In genomic region chr10:71978476-71978875, GRCh38 we compare ENCODE assay signal across 14 cellular contexts.
DNase-seq lines count a peak whose midpoint lies in the region; ATAC-seq and TF ChIP-seq lines count a peak whose summit lies in the region.
"Had no signal": no experiment of that assay in that cellular context is flagged by ENCODE, and none has a peak within 500 bp of the region (broad histone marks: within the 10 kb centered on the region; RNA-seq: fewer than 3 reads in every experiment).

No MANE protein-coding gene starts in this region.

- no peak overlapping the region for H3K4me3 ChIP-seq in astrocyte of the cerebellum (ENCODE audit: low read depth, low read length)
- H3K4me3 ChIP-seq: A549, lower lobe of right lung, Peyer's patch, skin epidermis had no signal

- H3K27ac ChIP-seq in layer of hippocampus (ENCODE audit: low read depth, low read length) (peak overlapping the region; percentile 96), substantia nigra (ENCODE audit: low read depth, low read length, poor library complexity, severe bottlenecking) (peak overlapping the region; percentile 97)
- H3K27ac ChIP-seq: lower lobe of right lung, Peyer's patch had no signal

- in situ Hi-C loops in astrocyte of the cerebellum (cut with HindIII; ENCODE audit: low sequenced_read_pairs): no loop called here

- no peak for ATAC-seq in GM19035 (IDR thresholded peaks at IDR 0.05; ENCODE audit: unreplicated experiment)
- ATAC-seq: A549, lower lobe of right lung had no signal

- no peaks in the 10 kb centered on the region for H3K27me3 ChIP-seq in layer of hippocampus (ENCODE audit: control insufficient read depth, insufficient read depth, low read length)
- H3K27me3 ChIP-seq: Peyer's patch had no signal

- peak; percentile 39 for DNase-seq in NCI-H82 (lab: John Stamatoyannopoulos, UW)
- DNase-seq in NCI-H82 treated with DMSO at 0.1 percent for 48 hours (lab: John Stamatoyannopoulos, UW; ENCODE audit: unreplicated experiment): no peak
- DNase-seq in astrocyte of the cerebellum (ENCODE audit: low read depth): no peak
- peak in 11 of 49 donors; percentile 28 to 51 (median 39) for DNase-seq in substantia nigra (lab: John Stamatoyannopoulos, UW)
- DNase-seq in EL: no peak
- DNase-seq in NCI-H510A treated with DMSO at 0.1 percent for 48 hours (lab: John Stamatoyannopoulos, UW): no peak
- DNase-seq: foreskin fibroblast, lower lobe of right lung, NCI-H1694 treated with DMSO at 0.1 percent for 48 hours, Peyer's patch had no signal

- peak; percentile 13 for TF ChIP-seq CTCF in astrocyte of the cerebellum (IDR thresholded peaks at IDR 0.05; ENCODE audit: low read depth, low read length, missing control alignments)
